In the genomic region with DNA sequence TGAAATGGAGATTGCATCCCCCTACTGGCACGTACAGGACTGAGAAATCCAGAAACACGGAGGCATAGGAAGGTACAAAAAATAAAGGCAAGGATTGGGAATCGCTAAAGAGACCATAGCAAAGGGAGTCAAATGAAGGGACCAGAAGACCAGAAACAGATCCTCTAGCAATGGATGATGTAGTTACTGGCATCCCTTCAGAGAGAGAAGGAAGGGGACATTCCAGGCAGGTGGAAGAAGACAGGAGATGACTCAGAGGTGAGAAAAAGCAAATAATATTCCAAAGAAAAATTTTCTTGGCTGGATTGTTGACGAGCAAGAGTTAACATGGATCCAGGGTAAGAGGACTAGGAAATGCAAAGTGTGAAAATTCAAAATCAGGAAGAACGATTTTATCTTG, we compare ENCODE assay signal across 23 cellular contexts.
DNase-seq lines count a peak whose midpoint lies in the region; ATAC-seq and TF ChIP-seq lines count a peak whose summit lies in the region.
"Had no signal": no experiment of that assay in that cellular context is flagged by ENCODE, and none has a peak within 500 bp of the region (broad histone marks: within the 10 kb centered on the region; RNA-seq: fewer than 3 reads in every experiment).

No MANE protein-coding gene starts in this region.

- no peak for TF ChIP-seq CTCF in breast epithelium (IDR thresholded peaks at IDR 0.05)
- no peak for TF ChIP-seq CTCF in MCF 10A (IDR thresholded peaks at IDR 0.05; ENCODE audit: unreplicated experiment)

- no peak overlapping the region for H4K91ac ChIP-seq in neuronal stem cell (ENCODE audit: low read depth, low read length, poor library complexity)

- peaks cover 29% of the 10 kb centered on the region for H3K27me3 Mint-ChIP-seq in MCF 10A (ENCODE audit: insufficient read depth, unreplicated experiment)
- peaks cover 18 to 27% of the 10 kb centered on the region in 2 donors for H3K27me3 Mint-ChIP-seq in effector memory CD8-positive, alpha-beta T cell

- H3K4me1 ChIP-seq in breast epithelium (peaks cover 0 to 4% of the 10 kb centered on the region in 2 donors), neuronal stem cell (ENCODE audit: control insufficient read depth in 2 of 2, insufficient read depth in 1 of 2, low read depth in 1 of 2, low read length in 2 of 2) (peaks cover 10% of the 10 kb centered on the region in 2 donors), urinary bladder (ENCODE audit: insufficient read depth) (peaks cover 1% of the 10 kb centered on the region)
- H3K4me1 ChIP-seq: Peyer's patch had no signal

- H3K27ac Mint-ChIP-seq in MCF 10A (ENCODE audit: low read depth, unreplicated experiment): no peak overlapping the region
- no peak overlapping the region for H3K27ac Mint-ChIP-seq in effector memory CD8-positive, alpha-beta T cell
- H3K27ac Mint-ChIP-seq: CD8-positive, alpha-beta T cell had no signal

- H4K8ac ChIP-seq in neuronal stem cell (ENCODE audit: low read depth, low read length): no peak overlapping the region

- H2BK5ac ChIP-seq in neuronal stem cell (ENCODE audit: low read length): no peak overlapping the region

- H3K4me3 Mint-ChIP-seq in MCF 10A (ENCODE audit: unreplicated experiment): no peak overlapping the region
- no peak overlapping the region for H3K4me3 Mint-ChIP-seq in effector memory CD8-positive, alpha-beta T cell
- H3K4me3 Mint-ChIP-seq: CD8-positive, alpha-beta T cell had no signal

- no peaks in the 10 kb centered on the region for H3K36me3 ChIP-seq in breast epithelium
- H3K36me3 ChIP-seq in neuronal stem cell (replicated peaks in 1 of 2; ENCODE audit: control insufficient read depth in 2 of 2, insufficient read depth in 2 of 2, low read length in 2 of 2): no peaks in the 10 kb centered on the region
- H3K36me3 ChIP-seq in urinary bladder (ENCODE audit: insufficient read depth): no peaks in the 10 kb centered on the region
- H3K36me3 ChIP-seq: Peyer's patch had no signal

- H2BK15ac ChIP-seq in neuronal stem cell (ENCODE audit: low read length): peak overlapping the region; percentile 52

- H3K79me1 ChIP-seq in neuronal stem cell (ENCODE audit: low read depth, low read length): no peaks in the 10 kb centered on the region

- H3K18ac ChIP-seq in neuronal stem cell (ENCODE audit: low read length): no peak overlapping the region

- H3K27me3 ChIP-seq in breast epithelium: no peaks in the 10 kb centered on the region
- H3K27me3 ChIP-seq in neuronal stem cell (ENCODE audit: control insufficient read depth in 3 of 3, insufficient read depth in 3 of 3, low read depth in 1 of 3, low read length in 3 of 3): peaks cover 0 to 7% (median 0%) of the 10 kb centered on the region in 3 experiments
- H3K27me3 ChIP-seq: Peyer's patch had no signal

- H3K9ac ChIP-seq in neuronal stem cell (ENCODE audit: low read depth, low read length, poor library complexity): no peak overlapping the region

- BruUV-seq in MCF 10A (replicated peaks; lab: Mats Ljungman, UMichigan): no TSS peak

- H3K23ac ChIP-seq in neuronal stem cell (ENCODE audit: low read depth, low read length, poor library complexity): no peak overlapping the region

- POLR2A ChIA-PET in MCF 10A (lab: Yijun Ruan, JAX): no interaction called here

- no peak overlapping the region for H2AFZ ChIP-seq in neuronal stem cell (ENCODE audit: low read length)

- H3K4me2 ChIP-seq in neuronal stem cell (ENCODE audit: insufficient read depth, low read length, poor library complexity, severe bottlenecking): no peak overlapping the region

- H3K4ac ChIP-seq in neuronal stem cell (ENCODE audit: low read length): no peak overlapping the region

- H3K9me3 ChIP-seq in breast epithelium (no peaks in the 10 kb centered on the region), neuronal stem cell (replicated peaks in 1 of 2; ENCODE audit: control insufficient read depth in 2 of 2, insufficient read depth in 1 of 2, low read depth in 1 of 2, low read length in 2 of 2) (no peaks in the 10 kb centered on the region)
- H3K9me3 ChIP-seq: Peyer's patch had no signal

- peak overlapping the region in 1 of 3 donors; percentile 43 for H3K4me3 ChIP-seq in breast epithelium
- H3K4me3 ChIP-seq in neuronal stem cell (ENCODE audit: low read length in 2 of 2): no peak overlapping the region
- no peak overlapping the region for H3K4me3 ChIP-seq in urinary bladder (ENCODE audit: low read depth, low read length)
- H3K4me3 ChIP-seq: Peyer's patch had no signal

- no peak overlapping the region for H2BK12ac ChIP-seq in neuronal stem cell (ENCODE audit: low read length)

- H3K9me3 Mint-ChIP-seq in MCF 10A (ENCODE audit: unreplicated experiment): no peaks in the 10 kb centered on the region
- no peaks in the 10 kb centered on the region for H3K9me3 Mint-ChIP-seq in effector memory CD8-positive, alpha-beta T cell
- H3K9me3 Mint-ChIP-seq: CD8-positive, alpha-beta T cell had no signal

- CTCF ChIA-PET in MCF 10A (lab: Yijun Ruan, JAX): no interaction called here

- DNase-seq in breast epithelium (ENCODE audit: low spot score in 2 of 2): no peak
- DNase-seq in MCF 10A (ENCODE audit: unreplicated experiment): no peak
- DNase-seq in cerebellar cortex (ENCODE audit: low spot score): peak; percentile 47
- no peak for DNase-seq in neuronal stem cell (ENCODE audit: low spot score)
- no peak for DNase-seq in effector memory CD8-positive, alpha-beta T cell
- DNase-seq in NCI-H2107 treated with DMSO at 0.1 percent for 48 hours (lab: John Stamatoyannopoulos, UW; ENCODE audit: unreplicated experiment): no peak
- DNase-seq: 8988T; AML-193; Calu3; CD8-positive, alpha-beta T cell; DMS153; KG1; NCI-H1092 treated with DMSO at 0.1 percent for 48 hours; NCI-H1436 treated with DMSO at 0.1 percent for 48 hours; NCI-H1930; NCI-H2227 treated with DMSO at 0.1 percent for 48 hours; NCI-H524; NCI-H774; NK-92 treated with Interleukin-12 subunit alpha and Interleukin-12 subunit beta, amount 100 ng/mL, for 24 hours; Peyer's patch had no signal

- no peak overlapping the region for H2AK5ac ChIP-seq in neuronal stem cell (ENCODE audit: low read depth, low read length)

- intact Hi-C loops in breast epithelium (cut with DNase I; ENCODE audit: low total_unique reads): no loop called here
- intact Hi-C loops in MCF 10A (cut with micrococcal nuclease): no loop called here

- ATAC-seq in effector memory CD8-positive, alpha-beta T cell (replicated peaks): no peak
- no peak for ATAC-seq in HG03378 (IDR thresholded peaks at IDR 0.05; ENCODE audit: unreplicated experiment)
- ATAC-seq: CD8-positive, alpha-beta T cell; HCT116 had no signal

- no peaks in the 10 kb centered on the region for H3K36me3 Mint-ChIP-seq in MCF 10A (ENCODE audit: insufficient read depth, unreplicated experiment)
- peaks cover under 1% of the 10 kb centered on the region for H3K36me3 Mint-ChIP-seq in effector memory CD8-positive, alpha-beta T cell (ENCODE audit: insufficient read depth)
- H3K36me3 Mint-ChIP-seq: CD8-positive, alpha-beta T cell had no signal

- H3K4me1 Mint-ChIP-seq in MCF 10A (ENCODE audit: insufficient read depth, unreplicated experiment): peaks cover 6% of the 10 kb centered on the region
- H3K4me1 Mint-ChIP-seq in effector memory CD8-positive, alpha-beta T cell (ENCODE audit: low read depth in 2 of 2): no peaks in the 10 kb centered on the region

- peak overlapping the region; percentile 79 to 89 for H3K27ac ChIP-seq in breast epithelium
- H3K27ac ChIP-seq in neuronal stem cell (replicated peaks; ENCODE audit: low read length): no peak overlapping the region
- H3K27ac ChIP-seq in urinary bladder (ENCODE audit: low read depth): peak overlapping the region; percentile 3
- H3K27ac ChIP-seq: Peyer's patch had no signal

- TF ChIP-seq POLR2A in breast epithelium (IDR thresholded peaks at IDR 0.05): no peak

- no peak overlapping the region for H3K14ac ChIP-seq in neuronal stem cell (ENCODE audit: low read length)

- no CpG with 5 or more reads among the region's 5 CpGs for WGBS in neuronal stem cell (ENCODE audit: extremely low coverage in 2 of 2, insufficient read length in 2 of 2, insufficient replicate concordance in 1 of 2), 2 donors
- WGBS in urinary bladder: 84% methylated on average over 5 of the region's 5 CpGs

- no peak overlapping the region for H2BK120ac ChIP-seq in neuronal stem cell (ENCODE audit: low read depth, low read length)
